ENCODE assay signal across 8 cellular contexts in the genomic region with DNA sequence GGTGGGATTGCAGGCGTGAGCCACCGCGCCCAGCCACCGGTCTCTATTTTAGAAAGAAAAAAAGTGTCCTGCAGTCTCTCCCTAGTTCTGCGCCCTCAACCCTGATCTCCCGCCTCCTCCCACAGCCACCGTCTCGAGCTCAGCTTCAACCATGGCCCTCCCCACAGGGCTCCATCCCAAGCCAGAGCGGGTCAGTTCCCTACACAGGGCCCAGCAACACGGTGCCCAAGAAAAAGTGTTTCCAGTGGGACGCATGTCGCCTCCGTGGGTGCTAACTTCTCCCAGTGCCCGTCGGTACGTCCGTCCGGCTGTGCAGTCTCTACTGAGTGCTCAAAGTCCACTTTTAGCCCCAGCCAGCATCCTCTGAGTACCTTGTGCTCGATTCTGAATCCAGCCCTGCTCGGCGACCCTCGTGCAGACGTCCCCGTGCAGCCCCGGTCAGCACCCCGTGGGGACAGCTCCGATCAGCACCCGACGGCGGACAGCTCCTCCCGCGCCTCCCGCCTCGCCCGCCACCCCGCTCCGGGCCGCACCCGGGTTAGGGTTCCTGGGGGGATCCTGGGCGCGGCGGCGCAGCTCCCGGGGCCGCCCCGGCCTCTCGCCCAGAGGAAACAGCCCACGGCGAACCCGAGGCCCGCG. TPM values are rescaled to one million over a fixed set of nuclear protein-coding genes. Genes with fewer than 3 reads are reported as not detected.
DNase-seq lines count a peak whose midpoint lies in the region; ATAC-seq lines count a peak whose summit lies in the region.

No MANE protein-coding gene starts in this region.

- peaks cover 55% of the 10 kb centered on the region for H3K27me3 Mint-ChIP-seq in CD4-positive, CD25-positive, alpha-beta regulatory T cell

- no peak overlapping the region for H2AK5ac ChIP-seq in neuronal stem cell (ENCODE audit: low read depth, low read length)

- H3K9ac ChIP-seq in neuronal stem cell (ENCODE audit: low read depth, low read length, poor library complexity) = no peak overlapping the region

- peak; percentile 23 to 68 (median 35) for DNase-seq in CD4-positive, CD25-positive, alpha-beta regulatory T cell
- peak; percentile 13 for DNase-seq in MV-4-11 (lab: John Stamatoyannopoulos, UW)
- peak; percentile 47 for DNase-seq in activated T-cell treated with anti-CD3 and anti-CD28 coated beads for 24 hours (ENCODE audit: low read depth)
- DNase-seq in neuronal stem cell (ENCODE audit: low spot score) = peak; percentile 67
- DNase-seq in DMS153 (lab: John Stamatoyannopoulos, UW) = no peak
- no peak for DNase-seq in DMS114 treated with DMSO at 0.1 percent for 48 hours (lab: John Stamatoyannopoulos, UW; ENCODE audit: unreplicated experiment)

- H2BK15ac ChIP-seq in neuronal stem cell (ENCODE audit: low read length) = no peak overlapping the region

- peaks cover 2% of the 10 kb centered on the region for H3K79me1 ChIP-seq in neuronal stem cell (ENCODE audit: low read depth, low read length)

- H3K9me3 ChIP-seq in CD4-positive, CD25-positive, alpha-beta regulatory T cell (ENCODE audit: control insufficient read depth in 2 of 2, low read length in 2 of 2) = no peaks in the 10 kb centered on the region
- no peaks in the 10 kb centered on the region for H3K9me3 ChIP-seq in neuronal stem cell (replicated peaks in 1 of 2; ENCODE audit: control insufficient read depth in 2 of 2, insufficient read depth in 1 of 2, low read depth in 1 of 2, low read length in 2 of 2)

- H3K27ac ChIP-seq in CD4-positive, CD25-positive, alpha-beta regulatory T cell (ENCODE audit: insufficient read depth, low read length, poor library complexity, severe bottlenecking) = no peak overlapping the region
- no peak overlapping the region for H3K27ac ChIP-seq in neuronal stem cell (replicated peaks; ENCODE audit: low read length)

- peaks cover 14% of the 10 kb centered on the region for H3K27me3 ChIP-seq in CD4-positive, CD25-positive, alpha-beta regulatory T cell (ENCODE audit: control insufficient read depth, insufficient read depth, low read length)
- peaks cover 0 to 17% (median 0%) of the 10 kb centered on the region in 3 experiments for H3K27me3 ChIP-seq in neuronal stem cell (ENCODE audit: control insufficient read depth in 3 of 3, insufficient read depth in 3 of 3, low read depth in 1 of 3, low read length in 3 of 3)

- no peak overlapping the region for H2BK5ac ChIP-seq in neuronal stem cell (ENCODE audit: low read length)

- H3K4ac ChIP-seq in neuronal stem cell (ENCODE audit: low read length) = no peak overlapping the region

- no peak overlapping the region for H4K91ac ChIP-seq in neuronal stem cell (ENCODE audit: low read depth, low read length, poor library complexity)

- H2AFZ ChIP-seq in neuronal stem cell (ENCODE audit: low read length) = peak overlapping the region; percentile 86

- H4K8ac ChIP-seq in neuronal stem cell (ENCODE audit: low read depth, low read length) = no peak overlapping the region

- no peak overlapping the region for H3K18ac ChIP-seq in neuronal stem cell (ENCODE audit: low read length)

- H3K14ac ChIP-seq in neuronal stem cell (ENCODE audit: low read length) = no peak overlapping the region

- H2BK120ac ChIP-seq in neuronal stem cell (ENCODE audit: low read depth, low read length) = no peak overlapping the region

- H3K4me2 ChIP-seq in neuronal stem cell (ENCODE audit: insufficient read depth, low read length, poor library complexity, severe bottlenecking) = peak overlapping the region; percentile 54

- no peak overlapping the region for H3K23ac ChIP-seq in neuronal stem cell (ENCODE audit: low read depth, low read length, poor library complexity)

- H3K4me3 ChIP-seq in CD4-positive, CD25-positive, alpha-beta regulatory T cell (ENCODE audit: low read depth, low read length) = no peak overlapping the region
- peak overlapping the region; percentile 27 to 46 for H3K4me3 ChIP-seq in neuronal stem cell (ENCODE audit: low read length in 2 of 2)

- peaks cover 0 to 5% (median 1%) of the 10 kb centered on the region in 7 donors for H3K9me3 Mint-ChIP-seq in CD4-positive, CD25-positive, alpha-beta regulatory T cell

- peaks cover 0 to 19% (median 7%) of the 10 kb centered on the region in 4 donors for H3K4me1 Mint-ChIP-seq in CD4-positive, CD25-positive, alpha-beta regulatory T cell

- H3K27ac Mint-ChIP-seq in CD4-positive, CD25-positive, alpha-beta regulatory T cell = no peak overlapping the region

- H3K36me3 ChIP-seq in CD4-positive, CD25-positive, alpha-beta regulatory T cell (ENCODE audit: control insufficient read depth, insufficient read depth, low read length) = no peaks in the 10 kb centered on the region
- peaks cover 2 to 9% of the 10 kb centered on the region in 2 donors for H3K36me3 ChIP-seq in neuronal stem cell (replicated peaks in 1 of 2; ENCODE audit: control insufficient read depth in 2 of 2, insufficient read depth in 2 of 2, low read length in 2 of 2)

- no peak overlapping the region for H2BK12ac ChIP-seq in neuronal stem cell (ENCODE audit: low read length)

- H3K36me3 Mint-ChIP-seq in CD4-positive, CD25-positive, alpha-beta regulatory T cell = peaks cover 14% of the 10 kb centered on the region

- H3K4me1 ChIP-seq in CD4-positive, CD25-positive, alpha-beta regulatory T cell (ENCODE audit: control insufficient read depth, insufficient read depth, low read length, poor library complexity, severe bottlenecking) = peaks cover 9% of the 10 kb centered on the region
- H3K4me1 ChIP-seq in neuronal stem cell (ENCODE audit: control insufficient read depth in 2 of 2, insufficient read depth in 1 of 2, low read depth in 1 of 2, low read length in 2 of 2) = peaks cover 8 to 12% of the 10 kb centered on the region in 2 donors

- WGBS in neuronal stem cell (ENCODE audit: extremely low coverage in 2 of 2, insufficient read length in 2 of 2, insufficient replicate concordance in 1 of 2), 2 donors = no CpG with 5 or more reads among the region's 52 CpGs

- H3K4me3 Mint-ChIP-seq in CD4-positive, CD25-positive, alpha-beta regulatory T cell = peak overlapping the region; percentile 54 to 69 (median 58)

- peak; percentile 22 to 72 for ATAC-seq in CD4-positive, CD25-positive, alpha-beta regulatory T cell (ENCODE audit: low read depth in 2 of 2)
- peak; percentile 67 for ATAC-seq in esophagus mucosa
- no peak for ATAC-seq in GM19023 (IDR thresholded peaks at IDR 0.05; ENCODE audit: unreplicated experiment)

RNA-seq across cellular contexts. Expression of gene MAPK8IP2, which starts 0.7 kb away (rescaled TPM):
- 0.30 TPM for total RNA-seq in CD4-positive, CD25-positive, alpha-beta regulatory T cell
- not detected for polyA plus RNA-seq in CD4-positive, CD25-positive, alpha-beta regulatory T cell
- total RNA-seq in esophagus mucosa = 2.3 TPM
- polyA plus RNA-seq in neuronal stem cell (2013, experiment 1 of 2) = 1.2 TPM
- polyA plus RNA-seq in neuronal stem cell (2013, experiment 2 of 2) = 1.2 TPM

RNA-seq across cellular contexts. Expression of gene CHKB, which starts 17.3 kb away (rescaled TPM):
- 162 TPM for total RNA-seq in CD4-positive, CD25-positive, alpha-beta regulatory T cell
- 10 to 100 TPM; 39.8 to 51.7 (median 43.4) TPM for polyA plus RNA-seq in CD4-positive, CD25-positive, alpha-beta regulatory T cell
- 31.4 TPM for total RNA-seq in esophagus mucosa
- 39.2 TPM for polyA plus RNA-seq in neuronal stem cell (2013, experiment 1 of 2)
- polyA plus RNA-seq in neuronal stem cell (2013, experiment 2 of 2) = 37.2 TPM

RNA-seq across cellular contexts. Expression of gene CPT1B, which starts 21.7 kb away (rescaled TPM):
- total RNA-seq in CD4-positive, CD25-positive, alpha-beta regulatory T cell = 71.8 TPM
- under 1 TPM in 3 of 4 donors, not detected in 1; 0.25 to 0.76 (median 0.27) TPM for polyA plus RNA-seq in CD4-positive, CD25-positive, alpha-beta regulatory T cell
- total RNA-seq in esophagus mucosa = 12.1 TPM
- polyA plus RNA-seq in neuronal stem cell (2013, experiment 1 of 2) = 25.7 TPM
- polyA plus RNA-seq in neuronal stem cell (2013, experiment 2 of 2) = 25.4 TPM

RNA-seq across cellular contexts. Expression of gene ARSA, which starts 28.0 kb away (rescaled TPM):
- total RNA-seq in CD4-positive, CD25-positive, alpha-beta regulatory T cell = 81.3 TPM
- polyA plus RNA-seq in CD4-positive, CD25-positive, alpha-beta regulatory T cell = 10 to 100 TPM in 3 of 4 donors, 1 to 10 TPM in 1; 8.0 to 11.3 (median 10.5) TPM
- total RNA-seq in esophagus mucosa = 30.1 TPM
- polyA plus RNA-seq in neuronal stem cell (2013, experiment 1 of 2) = 16.8 TPM
- polyA plus RNA-seq in neuronal stem cell (2013, experiment 2 of 2) = 15.2 TPM

RNA-seq across cellular contexts. Expression of gene SYCE3, which starts 37.2 kb away (rescaled TPM):
- not detected for total RNA-seq in CD4-positive, CD25-positive, alpha-beta regulatory T cell
- polyA plus RNA-seq in CD4-positive, CD25-positive, alpha-beta regulatory T cell = not detected
- total RNA-seq in esophagus mucosa = not detected
- polyA plus RNA-seq in neuronal stem cell (2013, experiment 1 of 2) = 1.7 TPM
- polyA plus RNA-seq in neuronal stem cell (2013, experiment 2 of 2) = 1.6 TPM

Comparison
In these comparisons a context has a peak if more than half of its experiments do, and no peak if none do; other contexts are left out.
1. DNase-seq: peak in CD4-positive, CD25-positive, alpha-beta regulatory T cell (3 of 3), MV-4-11 (single experiment), activated T-cell treated with anti-CD3 and anti-CD28 coated beads for 24 hours (single experiment) and neuronal stem cell (single experiment); none in DMS153 (single experiment) and DMS114 treated with DMSO at 0.1 percent for 48 hours (single experiment).